Comparison of ENCODE assay signal across 1 cellular context in genomic region chr1:1431845-1432565, GRCh38.
A peak's percentile ranks its signal among the peaks of the same experiment; 100 is the strongest.
TF ChIP-seq lines count a peak whose summit lies in the region.

No MANE protein-coding gene starts in this region.

TF ChIP-seq in HepG2, 621 proteins besides CTCF, POLR2A, EP300 and RAD21 (continued from another document and continues in another):
- TF ChIP-seq DMAP1 (CRISPR knock-in tag; IDR thresholded peaks at IDR 0.05) (peak; percentile 47; the same call in 1 of the 2 replicates), ZNF503 (CRISPR knock-in tag; IDR thresholded peaks at IDR 0.05) (peak; percentile 74; the same call in 1 of the 2 replicates), SRF (IDR thresholded peaks at IDR 0.05; ENCODE audit: low read depth, low read length) (no peak), CCAR2 (optimal IDR thresholded peaks at IDR 0.05; ENCODE audit: low read depth, low read length) (no peak), THAP11 (CRISPR knock-in tag; IDR thresholded peaks at IDR 0.05) (peak; percentile 73; the same call in 1 of the 2 replicates), CENPT (CRISPR knock-in tag; IDR thresholded peaks at IDR 0.05; ENCODE audit: low read depth) (no peak), ZNF225 (CRISPR knock-in tag; IDR thresholded peaks at IDR 0.05) (no peak), SP5 (CRISPR knock-in tag; IDR thresholded peaks at IDR 0.05; ENCODE audit: borderline replicate concordance, low read depth) (peak; percentile 93), FOXC1 (CRISPR knock-in tag; IDR thresholded peaks at IDR 0.05; ENCODE audit: borderline replicate concordance) (no peak), MIER3 (CRISPR knock-in tag; IDR thresholded peaks at IDR 0.05; ENCODE audit: borderline replicate concordance) (peak; percentile 15; the same call in 1 of the 2 replicates), MXI1 (IDR thresholded peaks at IDR 0.05; ENCODE audit: borderline replicate concordance, low read depth, low read length) (peak; percentile 62; the same call in 1 of the 3 replicates), DR1 (CRISPR knock-in tag; IDR thresholded peaks at IDR 0.05) (peak; percentile 87), AKNA (CRISPR knock-in tag; IDR thresholded peaks at IDR 0.05; ENCODE audit: borderline replicate concordance) (no peak), ATF3 (CRISPR knock-in tag; IDR thresholded peaks at IDR 0.05) (0 out of 2 replicates have a peak, but pooled peaks have one; percentile 44), FOXA3 (CRISPR knock-in tag; IDR thresholded peaks at IDR 0.05) (peak; percentile 66), ZNF616 (CRISPR knock-in tag; IDR thresholded peaks at IDR 0.05; ENCODE audit: low read depth) (no peak), ZNF549 (CRISPR knock-in tag; IDR thresholded peaks at IDR 0.05) (no peak), ZNF784 (CRISPR knock-in tag; IDR thresholded peaks at IDR 0.05; ENCODE audit: borderline replicate concordance) (peak; percentile 68; the same call in 1 of the 2 replicates), YY1 (IDR thresholded peaks at IDR 0.05; ENCODE audit: insufficient read depth, insufficient replicate concordance, low read depth, low read length) (no peak), ZNF318 (CRISPR knock-in tag; IDR thresholded peaks at IDR 0.05) (peak; percentile 46; the same call in 1 of the 2 replicates), DNMT3B (CRISPR knock-in tag; conservative IDR thresholded peaks at IDR 0.05) (no peak), ARID4A (CRISPR knock-in tag; IDR thresholded peaks at IDR 0.05; ENCODE audit: borderline replicate concordance) (peak; percentile 58), ZNF12 (CRISPR knock-in tag; IDR thresholded peaks at IDR 0.05) (peak; percentile 48; the same call in 1 of the 2 replicates), SAP130 (CRISPR knock-in tag; IDR thresholded peaks at IDR 0.05; ENCODE audit: low read depth) (peak; percentile 92), REST (IDR thresholded peaks at IDR 0.05; ENCODE audit: borderline replicate concordance in 1 of 2, low read depth in 1 of 2, low read length in 2 of 2) (no peak)
